In the genomic region with DNA sequence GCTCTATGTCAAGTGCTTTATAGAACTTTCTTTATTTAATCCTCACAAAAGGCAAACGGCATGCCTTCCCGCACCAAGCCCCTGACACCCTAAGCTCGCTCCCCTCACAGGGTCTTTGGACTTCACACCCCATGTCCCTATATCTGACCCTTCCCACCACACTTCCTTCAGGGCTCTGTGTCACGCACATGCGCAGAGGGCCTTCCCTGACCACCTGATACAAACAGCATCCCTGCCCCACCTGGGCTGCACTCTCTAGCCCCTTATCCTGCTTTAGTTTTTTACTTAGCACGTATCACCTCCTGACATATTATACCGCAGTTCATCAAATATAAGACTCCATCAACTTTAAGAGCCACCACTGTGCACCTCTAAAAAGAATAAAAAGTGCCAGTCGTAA, we compare ENCODE assay signal across 36 cellular contexts. TPM values are rescaled to one million over a fixed set of nuclear protein-coding genes. Genes with fewer than 3 reads are reported as not detected.
"Had no signal": no experiment of that assay in that cellular context is flagged by ENCODE, and none has a peak within 500 bp of the region (broad histone marks: within the 10 kb centered on the region; RNA-seq: fewer than 3 reads in every experiment).

No MANE protein-coding gene starts in this region.

- H3K36me3 ChIP-seq: MG63 had no signal

- H3K9me3 ChIP-seq: MG63 had no signal

- DNase-seq: Karpas-422, Kasumi-1, MG63, MM.1S, MV-4-11, NCI-H1048, NCI-H1092, NCI-H1092 treated with DMSO at 0.1 percent for 48 hours, NCI-H1105, NCI-H1105 treated with DMSO at 0.1 percent for 48 hours, NCI-H1417, NCI-H1417 treated with DMSO at 0.1 percent for 48 hours, NCI-H1436, NCI-H1436 treated with DMSO at 0.1 percent for 48 hours, NCI-H1694, NCI-H1694 treated with DMSO at 0.1 percent for 48 hours, NCI-H187, NCI-H187 treated with DMSO at 0.1 percent for 48 hours, NCI-H1930, NCI-H2029, NCI-H2029 treated with DMSO at 0.1 percent for 48 hours, NCI-H2081, NCI-H2081 treated with DMSO at 0.1 percent for 48 hours, NCI-H2107, NCI-H2171, NCI-H2171 treated with DMSO at 0.1 percent for 48 hours, NCI-H2227 treated with DMSO at 0.1 percent for 48 hours, NCI-H226, NCI-H345, NCI-H446, NCI-H446 treated with DMSO at 0.1 percent for 48 hours, NCI-H510A had no signal

- H3K27ac ChIP-seq: KMS-11 had no signal

- H3K4me3 ChIP-seq: MG63 had no signal

- H3K27me3 ChIP-seq: MG63 had no signal

- H3K9ac ChIP-seq: KMS-11 had no signal

- H3K4me2 ChIP-seq: KMS-11 had no signal

RNA-seq across cellular contexts. Expression of a gene that starts 49.8 kb away (rescaled TPM):
- total RNA-seq: LHCN-M2, MCF 10A, NCI-H460 had no signal
